Comparison of ENCODE assay signal across 26 cellular contexts in the genomic region with DNA sequence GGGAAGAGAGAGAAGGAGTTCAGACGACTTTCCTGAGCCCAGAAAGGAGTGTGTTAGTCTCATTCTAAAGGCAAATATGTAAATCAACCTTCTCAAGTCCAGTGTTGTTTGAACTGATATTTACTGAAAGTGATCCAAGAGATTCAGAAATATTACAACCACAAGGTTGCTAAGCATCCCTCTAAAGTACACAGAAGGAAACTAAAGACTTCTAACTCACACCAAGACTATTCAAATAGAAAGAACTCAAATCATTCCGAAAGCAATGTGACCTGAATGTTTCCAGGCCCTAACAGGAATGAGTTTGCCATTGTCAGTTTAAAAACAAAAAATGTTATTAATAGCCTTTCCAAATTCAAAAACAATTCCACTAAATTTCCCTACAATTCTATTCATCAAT. TPM values are rescaled to one million over a fixed set of nuclear protein-coding genes. Genes with fewer than 3 reads are reported as not detected.
A peak's percentile ranks its signal among the peaks of the same experiment; 100 is the strongest.
DNase-seq lines count a peak whose midpoint lies in the region; ATAC-seq, FAIRE-seq and TF ChIP-seq lines count a peak whose summit lies in the region.
"Had no signal": no experiment of that assay in that cellular context is flagged by ENCODE, and none has a peak within 500 bp of the region (broad histone marks: within the 10 kb centered on the region; RNA-seq: fewer than 3 reads in every experiment).

No MANE protein-coding gene starts in this region.

- H3K4me2 ChIP-seq in GM23248 (ENCODE audit: unreplicated experiment) (no peak overlapping the region), H1 (ENCODE audit: insufficient read depth in 1 of 2, low read depth in 2 of 2, low read length in 2 of 2) (no peak overlapping the region)

- H2AFZ ChIP-seq in GM23248 (no peak overlapping the region), H1 (ENCODE audit: low read length) (0 out of 2 replicates have a peak overlapping the region, but pooled peaks have one; percentile 49)

- TF ChIP-seq EP300 in H1 (IDR thresholded peaks at IDR 0.05; ENCODE audit: borderline replicate concordance in 1 of 2, low read depth in 2 of 2, low read length in 2 of 2), result no peak

- no peaks in the 10 kb centered on the region for H3K27me3 ChIP-seq in GM23248 (replicated peaks; ENCODE audit: insufficient read depth)
- H3K27me3 ChIP-seq in H1 (replicated peaks in 1 of 4; ENCODE audit: control insufficient read depth in 3 of 4, extremely low read depth in 1 of 4, insufficient read depth in 3 of 4, low read length in 3 of 4), result no peaks in the 10 kb centered on the region
- H3K27me3 ChIP-seq: tibial artery had no signal

- POLR2A ChIA-PET in H1 (lab: Charles Lee; ENCODE audit: partially characterized antibody), result interaction anchor here (0.6 kb wide), 1 partner anchor 36 kb away, joined by 3 read pairs; no protein-coding TSS in a partner anchor

- no peak overlapping the region for H3K18ac ChIP-seq in H1 (ENCODE audit: extremely low read depth, low read length)

- no peak overlapping the region for H2BK12ac ChIP-seq in H1 (ENCODE audit: low read depth, low read length)

- FAIRE-seq in H1 (lab: Jason Lieb, UNC), result no peak
- FAIRE-seq: GM18507, K562, keratinocyte, TTC549 had no signal

- H3K4me1 ChIP-seq in GM23248 (ENCODE audit: insufficient read depth) (no peaks in the 10 kb centered on the region), H1 (replicated peaks in 1 of 4; ENCODE audit: control insufficient read depth in 3 of 4, insufficient read depth in 4 of 4, low read length in 3 of 4) (no peaks in the 10 kb centered on the region)
- H3K4me1 ChIP-seq: tibial artery had no signal

- H3K9ac ChIP-seq in GM23248, result no peak overlapping the region
- no peak overlapping the region for H3K9ac ChIP-seq in H1 (replicated peaks in 1 of 4; ENCODE audit: extremely low read depth in 1 of 4, low read depth in 3 of 4, low read length in 3 of 4)

- H2BK15ac ChIP-seq in H1 (ENCODE audit: low read length), result no peak overlapping the region

- H2BK5ac ChIP-seq in H1 (ENCODE audit: low read depth, low read length), result no peak overlapping the region

- TF ChIP-seq POLR2A in H1 (IDR thresholded peaks at IDR 0.05; ENCODE audit: control extremely low read depth in 1 of 2, low read depth in 2 of 2, low read length in 2 of 2), result no peak

- peak; percentile 80 for ATAC-seq in HG03432 (IDR thresholded peaks at IDR 0.05; ENCODE audit: unreplicated experiment)
- ATAC-seq: activated CD4-positive, CD25-positive, alpha-beta regulatory T cell treated with anti-CD3 and anti-CD28 coated beads, Interleukin-2, amount 50 U/mL, for 24 hours; K562; naive thymus-derived CD8-positive, alpha-beta T cell had no signal

- H3K27ac ChIP-seq in GM23248 (no peak overlapping the region), H1 (ENCODE audit: low read depth, low read length) (no peak overlapping the region)
- H3K27ac ChIP-seq: epithelial cell of prostate, RWPE1, skin epidermis, tibial artery had no signal

- DNase-seq in GM10266 (ENCODE audit: extremely low spot score) (peak; percentile 6), GM23248 (peak; percentile 2), H1 (ENCODE audit: low read depth in 1 of 2, low spot score in 2 of 2) (no peak), NCI-H2171 treated with DMSO at 0.1 percent for 48 hours (lab: John Stamatoyannopoulos, UW) (no peak), GF-D8 (lab: John Stamatoyannopoulos, UW) (no peak), NCI-H2196 (lab: John Stamatoyannopoulos, UW; ENCODE audit: unreplicated experiment) (no peak)
- no peak for DNase-seq in stimulated activated CD8-positive, alpha-beta memory T cell treated with anti-CD3 and anti-CD28 coated beads, Interleukin-4, amount 100 ng/mL, for 48 hours
- DNase-seq: activated CD4-positive, alpha-beta T cell treated with anti-CD3 and anti-CD28 coated beads, Interleukin-2, amount 50 U/mL, for 48 hours; activated naive CD4-positive, alpha-beta T cell treated with anti-CD3 and anti-CD28 coated beads for 36 hours; MM.1S; naive thymus-derived CD8-positive, alpha-beta T cell; NCI-H1436; NCI-H446; NCI-H774; retina; tibial artery had no signal

- 56 to 59% methylated on average over 2 of the region's 2 CpGs for WGBS in GM23248 (ENCODE audit: low coverage in 1 of 2, low lambda C conversion rate in 2 of 2, missing lambda C conversion rate in 2 of 2), 2 experiments
- 89% methylated on average over 2 of the region's 2 CpGs; no CpG with 5 or more reads in 1 of the 2 experiments for WGBS in H1 (ENCODE audit: extremely low coverage in 1 of 2, insufficient coverage in 1 of 2, insufficient read length in 1 of 2, insufficient replicate concordance in 2 of 2, low coverage in 1 of 2, low lambda C conversion rate in 2 of 2, missing lambda C conversion rate in 1 of 2), 2 experiments

- no peak overlapping the region for H2BK120ac ChIP-seq in H1 (replicated peaks; ENCODE audit: low read depth, low read length)

- no peak overlapping the region for H3K4ac ChIP-seq in H1 (replicated peaks; ENCODE audit: insufficient read length, low read depth, low read length)

- H3K79me2 ChIP-seq in GM23248 (ENCODE audit: insufficient read depth) (no peaks in the 10 kb centered on the region), H1 (ENCODE audit: control insufficient read depth in 1 of 2, insufficient read depth in 2 of 2, low read length in 2 of 2) (no peaks in the 10 kb centered on the region)

- in situ Hi-C loops in GM23248 (cut with MboI), result no loop called here

- H4K20me1 ChIP-seq in GM23248 (ENCODE audit: insufficient read depth), result no peaks in the 10 kb centered on the region
- no peaks in the 10 kb centered on the region for H4K20me1 ChIP-seq in H1 (replicated peaks in 1 of 2; ENCODE audit: control insufficient read depth in 1 of 2, insufficient read depth in 2 of 2, low read length in 2 of 2)

- no peak overlapping the region for H4K5ac ChIP-seq in H1 (ENCODE audit: insufficient read length, low read depth, low read length)

- TF ChIP-seq CTCF in GM10266 (IDR thresholded peaks at IDR 0.05; ENCODE audit: control insufficient read depth, insufficient read depth, low read depth, missing control alignments) (no peak), H1 (IDR thresholded peaks at IDR 0.05; ENCODE audit: control extremely low read depth in 1 of 3, insufficient read depth in 1 of 3, low read depth in 1 of 3, low read length in 3 of 3) (no peak)

- CTCF ChIA-PET in H1 (lab: Charles Lee; ENCODE audit: partially characterized antibody), result no interaction called here

- no peaks in the 10 kb centered on the region for H3F3A ChIP-seq in GM23248 (ENCODE audit: insufficient read depth)

- no peaks in the 10 kb centered on the region for H3K9me2 ChIP-seq in GM23248 (ENCODE audit: insufficient read depth)

- no peaks in the 10 kb centered on the region for H3K79me1 ChIP-seq in H1 (ENCODE audit: low read depth, low read length)

- H3K23me2 ChIP-seq in H1 (ENCODE audit: low read depth, low read length), result no peaks in the 10 kb centered on the region

- no peak overlapping the region for H3K56ac ChIP-seq in H1 (replicated peaks; ENCODE audit: insufficient read length, low read depth, low read length)

- H3K36me3 ChIP-seq in GM23248 (ENCODE audit: low read depth) (no peaks in the 10 kb centered on the region), H1 (ENCODE audit: control insufficient read depth in 2 of 4, insufficient read depth in 4 of 4, low read length in 3 of 4) (no peaks in the 10 kb centered on the region)
- H3K36me3 ChIP-seq: tibial artery had no signal

- H2BK20ac ChIP-seq in H1 (ENCODE audit: low read length), result no peak overlapping the region

- H2AK5ac ChIP-seq in H1 (ENCODE audit: low read depth, low read length), result no peak overlapping the region

- H3K4me3 ChIP-seq in GM23248 (no peak overlapping the region), H1 (ENCODE audit: extremely low read depth in 1 of 4, insufficient read depth in 2 of 4, low read depth in 3 of 4, low read length in 4 of 4) (no peak overlapping the region)
- H3K4me3 ChIP-seq: K562, skin epidermis, tibial artery had no signal

- H3K9me3 ChIP-seq in GM23248 (ENCODE audit: low read depth) (no peaks in the 10 kb centered on the region), H1 (ENCODE audit: insufficient read depth in 2 of 2, low read depth in 1 of 2, low read length in 1 of 2) (no peaks in the 10 kb centered on the region; a peak in 1 of 4 replicates)
- H3K9me3 ChIP-seq: tibial artery had no signal

- H3K14ac ChIP-seq in H1 (ENCODE audit: insufficient read length), result no peak overlapping the region

- no peak overlapping the region for H4K8ac ChIP-seq in H1 (ENCODE audit: extremely low read depth, insufficient read depth, low read length)

- H3K23ac ChIP-seq in H1 (ENCODE audit: insufficient read length), result no peak overlapping the region

- no peak for TF ChIP-seq RAD21 in H1 (IDR thresholded peaks at IDR 0.05 in 1 of 2, conservative IDR thresholded peaks at IDR 0.05 in 1 of 2; ENCODE audit: low read depth in 2 of 2, low read length in 2 of 2)

- no peak overlapping the region for H4K91ac ChIP-seq in H1 (replicated peaks; ENCODE audit: insufficient read length, low read length)

TF ChIP-seq in H1, 55 proteins besides CTCF, POLR2A, EP300 and RAD21 (continues in another document):
- no peak for TF ChIP-seq SAP30 (IDR thresholded peaks at IDR 0.05; ENCODE audit: insufficient read depth, insufficient replicate concordance, low read length)
- TF ChIP-seq EGR1 (IDR thresholded peaks at IDR 0.05; ENCODE audit: borderline replicate concordance, low read depth, low read length), result no peak
- no peak for TF ChIP-seq YY1 (IDR thresholded peaks at IDR 0.05; ENCODE audit: low read depth, low read length)
- TF ChIP-seq NANOG (IDR thresholded peaks at IDR 0.05; ENCODE audit: insufficient read depth, low read depth, low read length, poor library complexity, severe bottlenecking), result no peak
- TF ChIP-seq RNF2 (IDR thresholded peaks at IDR 0.05; ENCODE audit: borderline replicate concordance, low read depth, low read length, missing control alignments, poor library complexity, severe bottlenecking), result no peak
- TF ChIP-seq GTF2F1 (IDR thresholded peaks at IDR 0.05; ENCODE audit: borderline replicate concordance, low read depth, low read length), result no peak

RNA-seq across cellular contexts. Expression of a gene that starts 56.9 kb away (rescaled TPM):
- total RNA-seq in GM23248 (2014; rRNA removed; shearing (Covaris generic)), result 179 and 213 TPM in 2 replicates
- polyA plus RNA-seq in GM23248 (2016; fragmentation: Nextera tagmentation; extraction: Ambion mirVana) (80.5 and 85.4 TPM in 2 replicates), H1 (2011; rRNA removed) (21.6 and 24.2 TPM in 2 replicates)
- 13.4 and 21.6 TPM in 2 replicates for total RNA-seq in H1 (2021; fragmentation: NEBNext Ultra II Directional; extraction: Animal tissue kit (Norgen Biotek cat#: 25700))
- 6.0 TPM for polyA plus RNA-seq in H1 (2011; cell fraction: cytosol; rRNA removed)
- polyA plus RNA-seq in H1 (2011; cell fraction: nucleus; rRNA removed), result 17.2 TPM
- 5.3 to 10.0 TPM (median 7.6 TPM) in 4 replicates for polyA plus RNA-seq in H1 (2012, experiment 1 of 2)
- polyA plus RNA-seq in H1 (2012, experiment 2 of 2), result 0.24 TPM
- polyA plus RNA-seq in H1 (2013, experiment 1 of 2), result 7.6 TPM
- polyA plus RNA-seq in H1 (2013, experiment 2 of 2), result 6.5 TPM
- polyA minus RNA-seq in H1 (2011; rRNA and poly(A)+ RNA removed), result 44.5 and 69.7 TPM in 2 replicates
- polyA minus RNA-seq in H1 (2011; cell fraction: cytosol; rRNA and poly(A)+ RNA removed), result 3.0 TPM
- 18.2 TPM for polyA minus RNA-seq in H1 (2011; cell fraction: nucleus; rRNA and poly(A)+ RNA removed)
- total RNA-seq: activated naive CD4-positive, alpha-beta T cell treated with anti-CD3 and anti-CD28 coated beads for 36 hours; activated T-helper 1 cell treated with anti-CD3 and anti-CD28 coated beads, Interleukin-12 subunit alpha, Interleukin-12 subunit beta, Interleukin-2, Interleukin-4 antibody, amounts not matched to agents 30 ng/mL and 10 ng/mL and 1 ng/mL, durations not matched to agents 14 hours and 24 hours and 36 hours; naive thymus-derived CD8-positive, alpha-beta T cell had no signal
- polyA plus RNA-seq: naive thymus-derived CD8-positive, alpha-beta T cell had no signal

Comparison
In these comparisons a context has a peak if more than half of its experiments do, and no peak if none do; other contexts are left out.
1. DNase-seq: peak in GM10266 (single experiment) and GM23248 (single experiment); none in H1 (0 of 2), NCI-H2171 treated with DMSO at 0.1 percent for 48 hours (single experiment), stimulated activated CD8-positive, alpha-beta memory T cell treated with anti-CD3 and anti-CD28 coated beads, Interleukin-4, amount 100 ng/mL, for 48 hours (single experiment), GF-D8 (single experiment) and NCI-H2196 (single experiment).